In the genomic region with DNA sequence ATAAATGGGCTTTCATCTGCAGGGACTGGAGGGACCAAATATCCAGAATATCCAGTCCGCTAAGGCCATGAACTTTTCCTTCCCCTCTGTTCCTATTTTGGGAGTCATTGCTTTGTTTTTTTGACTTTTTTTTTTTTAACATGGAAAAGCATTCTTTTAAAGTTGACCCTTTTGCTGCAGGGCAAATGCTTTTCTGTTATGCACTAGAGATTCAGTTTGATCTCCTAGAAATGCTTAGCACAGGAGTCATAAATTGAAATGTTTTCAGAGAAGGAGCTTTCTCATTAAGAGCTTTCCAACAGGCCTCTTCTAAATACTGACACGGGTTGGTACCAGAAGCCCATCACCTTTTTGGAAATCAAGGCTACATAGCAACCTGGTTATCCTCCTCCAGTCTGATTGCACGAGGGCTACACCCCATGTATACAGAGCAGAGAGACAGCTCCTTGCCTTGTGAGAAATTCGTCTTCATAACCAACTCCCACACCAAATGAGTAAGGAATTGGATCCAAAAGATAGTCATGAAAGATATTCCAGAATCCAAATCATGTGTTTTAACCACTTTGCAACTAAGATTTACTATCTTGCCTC, we compare ENCODE assay signal across 11 cellular contexts.
A peak's percentile ranks its signal among the peaks of the same experiment; 100 is the strongest.
DNase-seq lines count a peak whose midpoint lies in the region; ATAC-seq, FAIRE-seq and TF ChIP-seq lines count a peak whose summit lies in the region.
"Had no signal": no experiment of that assay in that cellular context is flagged by ENCODE, and none has a peak within 500 bp of the region (broad histone marks: within the 10 kb centered on the region; RNA-seq: fewer than 3 reads in every experiment).

No MANE protein-coding gene starts in this region.

- H2AFZ ChIP-seq in IMR-90 (replicated peaks; ENCODE audit: low read length, poor library complexity) = no peak overlapping the region
- H2AFZ ChIP-seq in endothelial cell of umbilical vein (ENCODE audit: low read depth, low read length) = no peak overlapping the region
- no peak overlapping the region for H2AFZ ChIP-seq in trophoblast cell (ENCODE audit: insufficient read depth, low read length, poor library complexity)

- H3K14ac ChIP-seq in IMR-90 (replicated peaks; ENCODE audit: low read depth, low read length) = 0 out of 2 replicates have a peak overlapping the region, but pooled peaks have one; percentile 51
- peak overlapping the region; percentile 90 for H3K14ac ChIP-seq in trophoblast cell (ENCODE audit: low read length)

- H3K36me3 ChIP-seq in BLaER1 = no peaks in the 10 kb centered on the region
- no peaks in the 10 kb centered on the region for H3K36me3 ChIP-seq in IMR-90 (ENCODE audit: control insufficient read depth, insufficient read depth, low read length)
- H3K36me3 ChIP-seq in endothelial cell of umbilical vein (ENCODE audit: control insufficient read depth in 2 of 2, extremely low read depth in 1 of 2, insufficient read depth in 2 of 2, low read length in 2 of 2) = no peaks in the 10 kb centered on the region
- no peaks in the 10 kb centered on the region for H3K36me3 ChIP-seq in trophoblast cell (ENCODE audit: control insufficient read depth in 1 of 2, insufficient read depth in 2 of 2, low read length in 2 of 2)

- H3K23ac ChIP-seq in IMR-90 (ENCODE audit: low read depth, low read length) = no peak overlapping the region
- H3K23ac ChIP-seq in trophoblast cell (ENCODE audit: low read length) = no peak overlapping the region

- dilution Hi-C loops in IMR-90 (cut with HindIII; ENCODE audit: low sequenced_read_pairs, unreplicated experiment) = no loop called here
- dilution Hi-C loops in endothelial cell of umbilical vein (cut with MboI; ENCODE audit: extremely low pct_ligation_motif_present, low sequenced_read_pairs) = no loop called here

- POLR2A ChIA-PET in IMR-90 (lab: Charles Lee; ENCODE audit: unreplicated experiment) = no interaction called here
- POLR2A ChIA-PET in endothelial cell of umbilical vein (lab: Charles Lee) = interaction anchor here (0.7 kb wide), 3 partner anchors 9 to 611 kb away, joined by 3 to 4 read pairs (median 4); no protein-coding TSS in a partner anchor

- FAIRE-seq in endothelial cell of umbilical vein (lab: Jason Lieb, UNC) = no peak

- H3K4ac ChIP-seq in IMR-90 (ENCODE audit: low read depth, low read length) (no peak overlapping the region), trophoblast cell (ENCODE audit: low read depth, low read length) (peak overlapping the region; percentile 70)

- in situ Hi-C loops in IMR-90 (cut with MboI; ENCODE audit: low sequenced_read_pairs) = no loop called here

- TF ChIP-seq POLR2A in IMR-90 (IDR thresholded peaks at IDR 0.05; ENCODE audit: low read depth, low read length) (no peak), endothelial cell of umbilical vein (IDR thresholded peaks at IDR 0.05; ENCODE audit: low read depth, low read length) (no peak)

- H4K5ac ChIP-seq in IMR-90 (ENCODE audit: low read depth, low read length) = no peak overlapping the region

- H3K56ac ChIP-seq in IMR-90 (ENCODE audit: extremely low read depth, insufficient read depth, low read length) = no peak overlapping the region

- H2BK15ac ChIP-seq in IMR-90 (ENCODE audit: low read depth, low read length) = 0 out of 3 replicates have a peak overlapping the region, but pooled peaks have one; percentile 47

- no peak for TF ChIP-seq CTCF in IMR-90 (conservative IDR thresholded peaks at IDR 0.05; ENCODE audit: low read depth, low read length)
- TF ChIP-seq CTCF in endothelial cell of umbilical vein (IDR thresholded peaks at IDR 0.05; ENCODE audit: extremely low read depth in 1 of 2, insufficient read depth in 1 of 2, low read depth in 1 of 2, low read length in 2 of 2) = no peak
- no peak for TF ChIP-seq CTCF in GM10266 (IDR thresholded peaks at IDR 0.05; ENCODE audit: control insufficient read depth, insufficient read depth, low read depth, missing control alignments)

- peak overlapping the region; percentile 77 for H2BK20ac ChIP-seq in IMR-90 (ENCODE audit: low read depth, low read length)

- no peak for TF ChIP-seq RAD21 in IMR-90 (IDR thresholded peaks at IDR 0.05; ENCODE audit: low read length)

- no CpG with 5 or more reads among the region's 4 CpGs for WGBS in IMR-90 (ENCODE audit: extremely low coverage in 2 of 2, insufficient read length in 1 of 2), 2 experiments
- no CpG with 5 or more reads among the region's 4 CpGs for WGBS in trophoblast cell (ENCODE audit: extremely low coverage, insufficient coverage, insufficient read length)

- H3K27ac ChIP-seq in BLaER1 (peak overlapping the region; percentile 96), IMR-90 (ENCODE audit: insufficient read depth, low read length) (no peak overlapping the region), endothelial cell of umbilical vein (ENCODE audit: insufficient read depth, low read depth, low read length) (no peak overlapping the region), trophoblast cell (ENCODE audit: low read depth, low read length) (peak overlapping the region; percentile 82)

- H3K9me3 ChIP-seq in BLaER1 (no peaks in the 10 kb centered on the region), IMR-90 (ENCODE audit: control insufficient read depth, insufficient read depth, low read length) (no peaks in the 10 kb centered on the region), endothelial cell of umbilical vein (replicated peaks; ENCODE audit: control insufficient read depth, insufficient read depth, low read length) (no peaks in the 10 kb centered on the region), trophoblast cell (ENCODE audit: insufficient read depth, low read depth, low read length) (no peaks in the 10 kb centered on the region)

- H3K79me1 ChIP-seq in IMR-90 (ENCODE audit: low read depth in 1 of 2, low read length in 2 of 2) (peaks cover 0 to 4% of the 10 kb centered on the region in 2 experiments; a peak in 1 of 4 replicates), trophoblast cell (ENCODE audit: low read length) (peaks cover 33% of the 10 kb centered on the region)

- H2AK9ac ChIP-seq in IMR-90 (replicated peaks; ENCODE audit: low read depth, low read length, poor library complexity) = no peak overlapping the region

- peak overlapping the region; percentile 48; the same call in 1 of the 2 replicates for H4K91ac ChIP-seq in IMR-90 (ENCODE audit: insufficient read depth, low read depth, low read length)
- H4K91ac ChIP-seq in trophoblast cell (ENCODE audit: low read depth, low read length) = peak overlapping the region; percentile 92

- H3K9me1 ChIP-seq in IMR-90 (ENCODE audit: insufficient read depth, low read length) (peaks cover 10% of the 10 kb centered on the region), endothelial cell of umbilical vein (replicated peaks; ENCODE audit: control insufficient read depth, extremely low read depth, insufficient read depth, low read length) (no peaks in the 10 kb centered on the region)

- H4K20me1 ChIP-seq in BLaER1 (no peaks in the 10 kb centered on the region), IMR-90 (ENCODE audit: insufficient read depth, low read length) (no peaks in the 10 kb centered on the region), endothelial cell of umbilical vein (replicated peaks; ENCODE audit: control insufficient read depth, extremely low read depth, insufficient read depth, low read length) (no peaks in the 10 kb centered on the region)

- no peak for ATAC-seq in IMR-90 (ENCODE audit: low read depth)
- ATAC-seq: Panc1 had no signal

- BruUV-seq in IMR-90 (replicated peaks; lab: Mats Ljungman, UMichigan) (no TSS peak), endothelial cell of umbilical vein (replicated peaks; lab: Mats Ljungman, UMichigan) (no TSS peak)

- H3K4me1 ChIP-seq in BLaER1 = peaks cover 94% of the 10 kb centered on the region
- H3K4me1 ChIP-seq in IMR-90 (ENCODE audit: control insufficient read depth, insufficient read depth, low read length) = peaks cover 21% of the 10 kb centered on the region
- H3K4me1 ChIP-seq in endothelial cell of umbilical vein (ENCODE audit: control insufficient read depth, extremely low read depth, insufficient read depth, low read length) = peaks cover 8% of the 10 kb centered on the region
- H3K4me1 ChIP-seq in trophoblast cell (ENCODE audit: control insufficient read depth in 1 of 2, insufficient read depth in 2 of 2, low read length in 2 of 2) = peaks cover 19 to 29% of the 10 kb centered on the region in 2 experiments

- H4K8ac ChIP-seq in IMR-90 (ENCODE audit: low read depth in 2 of 2, low read length in 2 of 2) = 0 out of 4 replicates have a peak overlapping the region, but pooled peaks of 1 of the 2 experiments have one; percentile 36
- H4K8ac ChIP-seq in trophoblast cell (ENCODE audit: low read depth, low read length) = peak overlapping the region; percentile 78

- H3K9ac ChIP-seq in BLaER1 (peak overlapping the region; percentile 77), IMR-90 (ENCODE audit: low read depth, low read length) (no peak overlapping the region), endothelial cell of umbilical vein (replicated peaks; ENCODE audit: extremely low read depth, insufficient read depth, low read length) (no peak overlapping the region), trophoblast cell (ENCODE audit: low read length) (no peak overlapping the region)

- CTCF ChIA-PET in IMR-90 (lab: Yijun Ruan, JAX) = no interaction called here
- CTCF ChIA-PET in endothelial cell of umbilical vein (lab: Charles Lee) = no interaction called here

- H2BK120ac ChIP-seq in IMR-90 (ENCODE audit: low read depth, low read length) (peak overlapping the region; percentile 57; the same call in 1 of the 2 replicates), trophoblast cell (ENCODE audit: insufficient read depth, low read length, poor library complexity) (peak overlapping the region; percentile 92)

- no peaks in the 10 kb centered on the region for H3K79me2 ChIP-seq in endothelial cell of umbilical vein (ENCODE audit: control insufficient read depth, insufficient read depth, low read length)
- H3K79me2 ChIP-seq in trophoblast cell (ENCODE audit: control insufficient read depth, insufficient read depth, low read length, poor library complexity) = peaks cover 5% of the 10 kb centered on the region

- H2AK5ac ChIP-seq in IMR-90 (ENCODE audit: low read depth, low read length) = peak overlapping the region; percentile 80; the same call in 1 of the 2 replicates
- H2AK5ac ChIP-seq in trophoblast cell (ENCODE audit: low read length) = peak overlapping the region; percentile 85

- H2BK5ac ChIP-seq in IMR-90 (ENCODE audit: low read depth, low read length, poor library complexity, severe bottlenecking) (no peak overlapping the region), trophoblast cell (ENCODE audit: low read depth, low read length, poor library complexity) (peak overlapping the region; percentile 97)

- H3K27me3 ChIP-seq in BLaER1 = no peaks in the 10 kb centered on the region
- H3K27me3 ChIP-seq in IMR-90 (ENCODE audit: control insufficient read depth, insufficient read depth, low read length) = no peaks in the 10 kb centered on the region
- H3K27me3 ChIP-seq in endothelial cell of umbilical vein (ENCODE audit: control insufficient read depth in 2 of 2, insufficient read depth in 2 of 2, low read length in 2 of 2) = no peaks in the 10 kb centered on the region
- no peaks in the 10 kb centered on the region for H3K27me3 ChIP-seq in trophoblast cell (ENCODE audit: insufficient read depth, low read length)

- H3K18ac ChIP-seq in IMR-90 (ENCODE audit: low read depth, low read length) = 0 out of 2 replicates have a peak overlapping the region, but pooled peaks have one; percentile 66
- peak overlapping the region; percentile 94 for H3K18ac ChIP-seq in trophoblast cell (ENCODE audit: low read length)

- 0 out of 2 replicates have a peak overlapping the region, but pooled peaks have one; percentile 8 for H3K4me3 ChIP-seq in BLaER1
- H3K4me3 ChIP-seq in IMR-90 (ENCODE audit: insufficient read depth, low read depth, low read length) = no peak overlapping the region
- H3K4me3 ChIP-seq in endothelial cell of umbilical vein (replicated peaks in 1 of 3; ENCODE audit: insufficient read depth in 1 of 3, low read depth in 1 of 3, low read length in 3 of 3) = no peak overlapping the region
- no peak overlapping the region for H3K4me3 ChIP-seq in trophoblast cell (ENCODE audit: low read depth, low read length)

- H3K4me2 ChIP-seq in BLaER1 = peak overlapping the region; percentile 82
- no peak overlapping the region for H3K4me2 ChIP-seq in IMR-90 (ENCODE audit: low read depth, low read length)
- no peak overlapping the region for H3K4me2 ChIP-seq in endothelial cell of umbilical vein (ENCODE audit: insufficient read depth, low read length)
- no peak overlapping the region for H3K4me2 ChIP-seq in trophoblast cell (ENCODE audit: low read length)

- DNase-seq in IMR-90 = no peak
- DNase-seq in endothelial cell of umbilical vein (ENCODE audit: low read depth, low spot score) = peak; percentile 84
- DNase-seq in trophoblast cell = peak; percentile 77 to 96
- no peak for DNase-seq in ureter (ENCODE audit: low spot score)
- no peak for DNase-seq in SKM-1 treated with dmso at 0.1 percent for 144 hours (lab: John Stamatoyannopoulos, UW; ENCODE audit: unreplicated experiment)
- no peak for DNase-seq in GM10266 (ENCODE audit: extremely low spot score)
- no peak for DNase-seq in SW 1271 (lab: John Stamatoyannopoulos, UW)
- DNase-seq: activated gamma-delta T cell treated with Interleukin-2 at 50 U/mL for 16 hours, NCI-H2081 had no signal

- H2BK12ac ChIP-seq in trophoblast cell (ENCODE audit: low read length) = peak overlapping the region; percentile 99

- no peak overlapping the region for H4K12ac ChIP-seq in trophoblast cell (ENCODE audit: low read depth, low read length)

- intact Hi-C loops in IMR-90 (cut with micrococcal nuclease) = no loop called here
- intact Hi-C loops in endothelial cell of umbilical vein (cut with micrococcal nuclease) = no loop called here

Comparison
In these comparisons a context has a peak if more than half of its experiments do, and no peak if none do; other contexts are left out.
1. H3K27ac ChIP-seq: peak in BLaER1 (single experiment) and trophoblast cell (single experiment); none in IMR-90 (single experiment) and endothelial cell of umbilical vein (single experiment).
2. DNase-seq: peak in endothelial cell of umbilical vein (single experiment) and trophoblast cell (2 of 2); none in IMR-90 (single experiment), ureter (single experiment), SKM-1 treated with dmso at 0.1 percent for 144 hours (single experiment), GM10266 (single experiment) and SW 1271 (0 of 2).